In genomic region chr13:42110410-42111155, GRCh38 we compare ENCODE assay signal across 8 cellular contexts.
DNase-seq lines count a peak whose midpoint lies in the region; ATAC-seq, FAIRE-seq and TF ChIP-seq lines count a peak whose summit lies in the region.

No MANE protein-coding gene starts in this region.

- H3K4me2 ChIP-seq in A549, result peak overlapping the region; percentile 31; the same call in 1 of the 3 replicates
- no peak overlapping the region for H3K4me2 ChIP-seq in mesenchymal stem cell (ENCODE audit: low read length, poor library complexity, severe bottlenecking)

- H3K4me3 ChIP-seq in A549 (no peak overlapping the region), NB4 (ENCODE audit: low read depth, low read length) (no peak overlapping the region), mesenchymal stem cell (ENCODE audit: insufficient read depth in 1 of 2, low read depth in 1 of 2, low read length in 2 of 2) (no peak overlapping the region)

- no peak for TF ChIP-seq EP300 in A549 (IDR thresholded peaks at IDR 0.05)

- TF ChIP-seq CTCF in A549 (IDR thresholded peaks at IDR 0.05) (peak; percentile 77), NB4 (IDR thresholded peaks at IDR 0.05; ENCODE audit: low read depth, low read length) (peak; percentile 41), type B pancreatic cell (conservative IDR thresholded peaks at IDR 0.05) (peak; percentile 91)

- H3K4me1 ChIP-seq in A549, result peaks cover 25% of the 10 kb centered on the region
- peaks cover 12% of the 10 kb centered on the region for H3K4me1 ChIP-seq in mesenchymal stem cell (ENCODE audit: control insufficient read depth, insufficient read depth, low read depth, low read length)

- no peak overlapping the region for H2BK5ac ChIP-seq in mesenchymal stem cell (ENCODE audit: low read depth, low read length, poor library complexity, severe bottlenecking)

- no peak for FAIRE-seq in A549 (lab: Jason Lieb, UNC)

- H3K27ac Mint-ChIP-seq in type B pancreatic cell, result no peak overlapping the region

- H3K27me3 Mint-ChIP-seq in type B pancreatic cell, result no peaks in the 10 kb centered on the region

- H3K9me3 Mint-ChIP-seq in type B pancreatic cell, result no peaks in the 10 kb centered on the region

- peak overlapping the region; percentile 39 to 48; a peak in 2 of 6 replicates for H3K27ac ChIP-seq in A549
- no peak overlapping the region for H3K27ac ChIP-seq in mesenchymal stem cell (ENCODE audit: low read length, poor library complexity, severe bottlenecking)

- H4K91ac ChIP-seq in mesenchymal stem cell (ENCODE audit: low read length), result no peak overlapping the region

- 15% methylated on average over 7 of the region's 7 CpGs for WGBS in A549 (ENCODE audit: missing lambda C conversion rate)
- WGBS in mesenchymal stem cell, result 9% methylated on average over 3 of the region's 7 CpGs

- no peak overlapping the region for H3K23ac ChIP-seq in mesenchymal stem cell (ENCODE audit: low read length in 2 of 2)

- TF ChIP-seq RAD21 in A549 (conservative IDR thresholded peaks at IDR 0.05 in 1 of 2, IDR thresholded peaks at IDR 0.05 in 1 of 2), result peak; percentile 83 to 87

- no peak overlapping the region for H3K4me3 Mint-ChIP-seq in type B pancreatic cell

- no peak overlapping the region for H3K18ac ChIP-seq in mesenchymal stem cell (ENCODE audit: low read depth in 1 of 2, low read length in 2 of 2)

- H3K36me3 ChIP-seq in mesenchymal stem cell (ENCODE audit: control insufficient read depth in 1 of 2, insufficient read depth in 2 of 2, low read depth in 1 of 2, low read length in 2 of 2), result no peaks in the 10 kb centered on the region

- peak overlapping the region; percentile 1 for H3K9ac ChIP-seq in mesenchymal stem cell (ENCODE audit: low read length)

- no peak overlapping the region for H2BK12ac ChIP-seq in mesenchymal stem cell (ENCODE audit: low read length in 2 of 2)

- peaks cover 30% of the 10 kb centered on the region for H3K79me1 ChIP-seq in mesenchymal stem cell (replicated peaks; ENCODE audit: low read length, poor library complexity, severe bottlenecking)

- peak; percentile 36 to 63 for DNase-seq in A549 (ENCODE audit: low read depth in 1 of 2, low spot score in 1 of 2)
- DNase-seq in GF-D8 (lab: John Stamatoyannopoulos, UW), result peak; percentile 32
- peak; percentile 81 for DNase-seq in NB4 (ENCODE audit: low read depth)
- DNase-seq in SK-MEL-5 (ENCODE audit: low read depth, low spot score), result peak; percentile 82
- DNase-seq in dermis blood vessel endothelial cell, result peak; percentile 84
- DNase-seq in mesenchymal stem cell, result peak; percentile 89
- DNase-seq in type B pancreatic cell (ENCODE audit: extremely low spot score, unreplicated experiment), result no peak
- no peak for DNase-seq in islet precursor cell

- H3K14ac ChIP-seq in mesenchymal stem cell (ENCODE audit: low read length in 2 of 2), result no peak overlapping the region

- H3K9me3 ChIP-seq in A549, result no peaks in the 10 kb centered on the region
- H3K9me3 ChIP-seq in mesenchymal stem cell (ENCODE audit: control insufficient read depth, low read length), result no peaks in the 10 kb centered on the region

- H2BK120ac ChIP-seq in mesenchymal stem cell (ENCODE audit: low read depth, low read length), result no peak overlapping the region

- no peak overlapping the region for H3K4ac ChIP-seq in mesenchymal stem cell (ENCODE audit: low read depth in 1 of 2, low read length in 2 of 2)

- no peak overlapping the region for H4K8ac ChIP-seq in mesenchymal stem cell (ENCODE audit: low read length)

- TF ChIP-seq POLR2A in A549 (IDR thresholded peaks at IDR 0.05; ENCODE audit: low read length), result no peak
- TF ChIP-seq POLR2A in NB4 (IDR thresholded peaks at IDR 0.05; ENCODE audit: extremely low read depth, insufficient read length), result no peak

- POLR2A ChIA-PET in A549 (lab: Yijun Ruan, JAX), result no interaction called here

- ATAC-seq in A549, result peak in 1 of 2 experiments; percentile 41; a peak in 1 of 6 replicates

- peaks cover 22% of the 10 kb centered on the region for H3K4me1 Mint-ChIP-seq in type B pancreatic cell (ENCODE audit: unreplicated experiment)

- no peak overlapping the region for H2BK15ac ChIP-seq in mesenchymal stem cell (ENCODE audit: low read depth, poor library complexity, severe bottlenecking)

- no peak overlapping the region for H2AFZ ChIP-seq in mesenchymal stem cell (ENCODE audit: low read depth, low read length)

- H3K36me3 Mint-ChIP-seq in type B pancreatic cell, result peaks cover 3% of the 10 kb centered on the region

- H2AK5ac ChIP-seq in mesenchymal stem cell (ENCODE audit: low read length, severe bottlenecking), result no peak overlapping the region

- H3K27me3 ChIP-seq in mesenchymal stem cell (ENCODE audit: control insufficient read depth in 1 of 2, insufficient read depth in 1 of 2, low read length in 2 of 2), result no peaks in the 10 kb centered on the region

- CTCF ChIA-PET in A549 (lab: Yijun Ruan, JAX), result interaction anchor here (0.8 to 2.7 kb wide), 12 partner anchors 9 to 699 kb away, joined by 3 to 27 read pairs (median 4); partner anchors contain the start of gene DGKH

- in situ Hi-C loops in SK-MEL-5 (cut with HindIII; ENCODE audit: low pct_unique_long_range_greater_than_20kb, low sequenced_read_pairs), result no loop called here

TF ChIP-seq in A549, 52 proteins besides CTCF, POLR2A, EP300 and RAD21:
- no peak for TF ChIP-seq REST (IDR thresholded peaks at IDR 0.05)
- no peak for TF ChIP-seq CBX8 (IDR thresholded peaks at IDR 0.05)
- TF ChIP-seq CBX2 (IDR thresholded peaks at IDR 0.05; ENCODE audit: borderline replicate concordance, low read depth), result no peak
- no peak for TF ChIP-seq PBX3 (IDR thresholded peaks at IDR 0.05)
- no peak for TF ChIP-seq NR3C1 (IDR thresholded peaks at IDR 0.05)
- no peak for TF ChIP-seq KDM1A (IDR thresholded peaks at IDR 0.05; ENCODE audit: low read depth)
- TF ChIP-seq SMC3 (IDR thresholded peaks at IDR 0.05), result peak; percentile 70

Comparison
In these comparisons a context has a peak if more than half of its experiments do, and no peak if none do; other contexts are left out.
1. DNase-seq: peak in A549 (2 of 2), GF-D8 (single experiment), NB4 (single experiment), SK-MEL-5 (single experiment), dermis blood vessel endothelial cell (single experiment) and mesenchymal stem cell (single experiment); none in type B pancreatic cell (single experiment) and islet precursor cell (single experiment).
2. CTCF ChIP-seq: peak in every context shown above with its lines; median percentile 91 in type B pancreatic cell; 77 in A549; 41 in NB4.